9 cellular contexts compared by ENCODE assay signal in the genomic region with DNA sequence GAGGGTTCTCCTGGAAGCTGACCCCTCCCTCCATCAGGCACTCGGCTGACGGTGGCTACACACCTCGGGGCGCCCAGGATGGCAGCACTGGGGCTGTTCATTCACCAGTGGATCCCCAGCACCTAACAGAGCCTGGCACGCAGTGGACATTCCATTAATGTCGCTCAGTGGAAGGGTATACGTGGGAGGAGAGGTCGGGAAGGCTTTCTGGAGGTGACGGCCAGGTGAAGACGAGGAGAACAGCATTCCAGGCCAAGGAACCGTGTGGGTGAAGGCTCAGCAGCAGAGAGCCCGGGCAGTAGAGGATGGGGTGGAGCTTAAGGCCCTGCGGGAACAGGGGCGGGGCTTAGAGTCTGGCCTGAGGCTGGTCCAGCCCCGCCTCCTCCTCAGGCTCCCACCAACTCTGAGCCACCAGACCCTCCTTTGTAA. TPM values are rescaled to one million over a fixed set of nuclear protein-coding genes. Genes with fewer than 3 reads are reported as not detected.
DNase-seq lines count a peak whose midpoint lies in the region; ATAC-seq and TF ChIP-seq lines count a peak whose summit lies in the region.
"Had no signal": no experiment of that assay in that cellular context is flagged by ENCODE, and none has a peak within 500 bp of the region (broad histone marks: within the 10 kb centered on the region; RNA-seq: fewer than 3 reads in every experiment).

No MANE protein-coding gene starts in this region.

- no peaks in the 10 kb centered on the region for H3K27me3 ChIP-seq in Karpas-422 (ENCODE audit: low read length)
- H3K27me3 ChIP-seq in WERI-Rb-1 (ENCODE audit: insufficient read depth, low read depth, severe bottlenecking) = peaks cover 40% of the 10 kb centered on the region
- peaks cover 77 to 82% of the 10 kb centered on the region in 2 experiments for H3K27me3 ChIP-seq in mesenchymal stem cell (ENCODE audit: control insufficient read depth in 1 of 2, insufficient read depth in 1 of 2, low read length in 2 of 2)
- H3K27me3 ChIP-seq in tibial artery = peaks cover 0 to 97% of the 10 kb centered on the region in 2 donors

- no peak overlapping the region for H3K4ac ChIP-seq in mesenchymal stem cell (ENCODE audit: low read depth in 1 of 2, low read length in 2 of 2)

- intact Hi-C loops in tibial artery (cut with DNase I; ENCODE audit: low total_unique reads) = no loop called here

- H2BK5ac ChIP-seq in mesenchymal stem cell (ENCODE audit: low read depth, low read length, poor library complexity, severe bottlenecking) = no peak overlapping the region

- no peak overlapping the region for H2BK15ac ChIP-seq in mesenchymal stem cell (ENCODE audit: low read depth, poor library complexity, severe bottlenecking)

- no peak overlapping the region for H3K27ac ChIP-seq in Karpas-422 (ENCODE audit: low read length)
- no peak overlapping the region for H3K27ac ChIP-seq in WERI-Rb-1
- H3K27ac ChIP-seq in mesenchymal stem cell (ENCODE audit: low read length, poor library complexity, severe bottlenecking) = no peak overlapping the region
- no peak overlapping the region for H3K27ac ChIP-seq in tibial artery

- 12% methylated on average over 12 of the region's 15 CpGs for WGBS in mesenchymal stem cell

- no peak overlapping the region for H4K91ac ChIP-seq in mesenchymal stem cell (ENCODE audit: low read length)

- H3K9me3 ChIP-seq in Karpas-422 (ENCODE audit: low read length) (no peaks in the 10 kb centered on the region), WERI-Rb-1 (ENCODE audit: severe bottlenecking) (no peaks in the 10 kb centered on the region), mesenchymal stem cell (ENCODE audit: control insufficient read depth, low read length) (no peaks in the 10 kb centered on the region), tibial artery (no peaks in the 10 kb centered on the region)

- H3K79me2 ChIP-seq in Karpas-422 (ENCODE audit: low read length) = no peaks in the 10 kb centered on the region

- H4K20me1 ChIP-seq in Karpas-422 (ENCODE audit: insufficient read depth, low read depth, low read length) = no peaks in the 10 kb centered on the region

- H3K9me2 ChIP-seq in Karpas-422 (replicated peaks; ENCODE audit: insufficient read depth, low read length) = no peaks in the 10 kb centered on the region

- no peaks in the 10 kb centered on the region for H3K36me3 ChIP-seq in Karpas-422 (ENCODE audit: insufficient read depth, low read length)
- H3K36me3 ChIP-seq in WERI-Rb-1 = no peaks in the 10 kb centered on the region
- H3K36me3 ChIP-seq in mesenchymal stem cell (ENCODE audit: control insufficient read depth in 1 of 2, insufficient read depth in 2 of 2, low read depth in 1 of 2, low read length in 2 of 2) = no peaks in the 10 kb centered on the region
- no peaks in the 10 kb centered on the region for H3K36me3 ChIP-seq in tibial artery

- H2AFZ ChIP-seq in Karpas-422 (ENCODE audit: low read length) (no peak overlapping the region), mesenchymal stem cell (ENCODE audit: low read depth, low read length) (no peak overlapping the region)

- H3K9ac ChIP-seq in Karpas-422 (ENCODE audit: low read length) = no peak overlapping the region
- no peak overlapping the region for H3K9ac ChIP-seq in mesenchymal stem cell (ENCODE audit: low read length)

- in situ Hi-C loops in G401 (cut with HindIII; ENCODE audit: low sequenced_read_pairs) = no loop called here

- no peak overlapping the region for H2BK120ac ChIP-seq in mesenchymal stem cell (ENCODE audit: low read depth, low read length)

- H3K14ac ChIP-seq in mesenchymal stem cell (ENCODE audit: low read length in 2 of 2) = no peak overlapping the region

- no peak overlapping the region for H3K4me2 ChIP-seq in Karpas-422 (ENCODE audit: low read depth, low read length, poor library complexity, severe bottlenecking)
- H3K4me2 ChIP-seq in mesenchymal stem cell (ENCODE audit: low read length, poor library complexity, severe bottlenecking) = no peak overlapping the region

- no peak overlapping the region for H3K18ac ChIP-seq in mesenchymal stem cell (ENCODE audit: low read depth in 1 of 2, low read length in 2 of 2)

- ATAC-seq in GM19467 (IDR thresholded peaks at IDR 0.05; ENCODE audit: unreplicated experiment) = no peak

- H3K4me1 ChIP-seq in Karpas-422 (ENCODE audit: low read length) (no peaks in the 10 kb centered on the region), mesenchymal stem cell (ENCODE audit: control insufficient read depth, insufficient read depth, low read depth, low read length) (peaks cover 18% of the 10 kb centered on the region), tibial artery (peaks cover 0 to 14% (median 4%) of the 10 kb centered on the region in 4 donors)

- no peak overlapping the region for H3K23ac ChIP-seq in mesenchymal stem cell (ENCODE audit: low read length in 2 of 2)

- no peak for TF ChIP-seq CTCF in WERI-Rb-1 (IDR thresholded peaks at IDR 0.05; ENCODE audit: low read depth, low read length)
- TF ChIP-seq CTCF in tibial artery (IDR thresholded peaks at IDR 0.05) = no peak

- no peak overlapping the region for H2AK5ac ChIP-seq in mesenchymal stem cell (ENCODE audit: low read length, severe bottlenecking)

- H4K8ac ChIP-seq in mesenchymal stem cell (ENCODE audit: low read length) = no peak overlapping the region

- H3K4me3 ChIP-seq in Karpas-422 (ENCODE audit: low read length) (no peak overlapping the region), WERI-Rb-1 (ENCODE audit: low read depth, low read length) (no peak overlapping the region), mesenchymal stem cell (ENCODE audit: insufficient read depth in 1 of 2, low read depth in 1 of 2, low read length in 2 of 2) (no peak overlapping the region), tibial artery (no peak overlapping the region)

- no peaks in the 10 kb centered on the region for H3K79me1 ChIP-seq in mesenchymal stem cell (replicated peaks; ENCODE audit: low read length, poor library complexity, severe bottlenecking)

- H2BK12ac ChIP-seq in mesenchymal stem cell (ENCODE audit: low read length in 2 of 2) = no peak overlapping the region

- peak; percentile 33 for DNase-seq in G401 (ENCODE audit: low spot score)
- DNase-seq in Karpas-422 = peak; percentile 71
- peak; percentile 67 for DNase-seq in WERI-Rb-1
- DNase-seq in mesenchymal stem cell = peak; percentile 28
- DNase-seq in activated effector memory CD4-positive, alpha-beta T cell treated with Interleukin-2 at 50 U/mL for 16 hours = no peak
- no peak for DNase-seq in germinal center (ENCODE audit: low spot score)
- DNase-seq in tibial artery = no peak
- DNase-seq: NCI-H2171 had no signal

RNA-seq across cellular contexts. Expression of a gene that starts 2.5 kb away (rescaled TPM):
- 1.2 and 9.8 TPM in 2 replicates for total RNA-seq in G401 (2014; rRNA removed; shearing (Covaris generic))
- total RNA-seq in Karpas-422 (2014; rRNA removed; shearing (Covaris generic); ENCODE audit: low replicate concordance) = not detected in 2 replicates
- polyA plus RNA-seq in mesenchymal stem cell (2013, experiment 1 of 2) = not detected
- not detected for polyA plus RNA-seq in mesenchymal stem cell (2013, experiment 2 of 2)

RNA-seq across cellular contexts. Expression of a gene that starts 22.3 kb away (rescaled TPM):
- 72.3 and 79.3 TPM in 2 replicates for total RNA-seq in G401 (2014; rRNA removed; shearing (Covaris generic))
- 4.8 and 18.1 TPM in 2 replicates for total RNA-seq in Karpas-422 (2014; rRNA removed; shearing (Covaris generic); ENCODE audit: low replicate concordance)
- 21.0 TPM for polyA plus RNA-seq in mesenchymal stem cell (2013, experiment 1 of 2)
- polyA plus RNA-seq in mesenchymal stem cell (2013, experiment 2 of 2) = 19.0 TPM

RNA-seq across cellular contexts. Expression of a gene that starts 33.7 kb away (rescaled TPM):
- not detected in 2 replicates for total RNA-seq in G401 (2014; rRNA removed; shearing (Covaris generic))
- not detected in 2 replicates for total RNA-seq in Karpas-422 (2014; rRNA removed; shearing (Covaris generic); ENCODE audit: low replicate concordance)
- not detected for polyA plus RNA-seq in mesenchymal stem cell (2013, experiment 1 of 2)
- polyA plus RNA-seq in mesenchymal stem cell (2013, experiment 2 of 2) = not detected

RNA-seq across cellular contexts. Expression of a gene that starts 38.6 kb away (rescaled TPM):
- 339 and 361 TPM in 2 replicates for total RNA-seq in G401 (2014; rRNA removed; shearing (Covaris generic))
- 288 and 537 TPM in 2 replicates for total RNA-seq in Karpas-422 (2014; rRNA removed; shearing (Covaris generic); ENCODE audit: low replicate concordance)
- 173 TPM for polyA plus RNA-seq in mesenchymal stem cell (2013, experiment 1 of 2)
- 165 TPM for polyA plus RNA-seq in mesenchymal stem cell (2013, experiment 2 of 2)

RNA-seq across cellular contexts. Expression of a gene that starts 43.9 kb away (rescaled TPM):
- total RNA-seq in G401 (2014; rRNA removed; shearing (Covaris generic)) = 10,196 and 11,503 TPM in 2 replicates
- 3,837 and 4,799 TPM in 2 replicates for total RNA-seq in Karpas-422 (2014; rRNA removed; shearing (Covaris generic); ENCODE audit: low replicate concordance)
- 4,366 TPM for polyA plus RNA-seq in mesenchymal stem cell (2013, experiment 1 of 2)
- polyA plus RNA-seq in mesenchymal stem cell (2013, experiment 2 of 2) = 4,394 TPM

Comparison
In these comparisons a context has a peak if more than half of its experiments do, and no peak if none do; other contexts are left out.
1. DNase-seq: peak in G401 (single experiment), Karpas-422 (single experiment), WERI-Rb-1 (single experiment) and mesenchymal stem cell (single experiment); none in activated effector memory CD4-positive, alpha-beta T cell treated with Interleukin-2 at 50 U/mL for 16 hours (single experiment), germinal center (single experiment) and tibial artery (0 of 2).